Comparison of ENCODE assay signal across 17 cellular contexts in genomic region chr2:216533504-216534068, GRCh38. TPM values are rescaled to one million over a fixed set of nuclear protein-coding genes. Genes with fewer than 3 reads are reported as not detected.
DNase-seq lines count a peak whose midpoint lies in the region; ATAC-seq and TF ChIP-seq lines count a peak whose summit lies in the region.
"Had no signal": no experiment of that assay in that cellular context is flagged by ENCODE, and none has a peak within 500 bp of the region (broad histone marks: within the 10 kb centered on the region; RNA-seq: fewer than 3 reads in every experiment).

No MANE protein-coding gene starts in this region.

- intact Hi-C loops in heart right ventricle (cut with DNase I) (no loop called here), cardiac septum (cut with DNase I) (loop anchor here (2.0 kb wide), 2 partner anchors 15 to 39 kb away; no protein-coding TSS in a partner anchor)

- TF ChIP-seq CTCF in heart right ventricle (IDR thresholded peaks at IDR 0.05) (no peak), nephron progenitor cell (IDR thresholded peaks at IDR 0.05) (no peak), foreskin fibroblast (IDR thresholded peaks at IDR 0.05; ENCODE audit: low read depth, low read length) (no peak)

- H3K27me3 ChIP-seq in heart right ventricle = no peaks in the 10 kb centered on the region
- H3K27me3 ChIP-seq: dorsolateral prefrontal cortex had no signal

- H3K9me3 ChIP-seq in heart right ventricle = no peaks in the 10 kb centered on the region

- H3K4me1 Mint-ChIP-seq in nephron progenitor cell = peaks cover 89% of the 10 kb centered on the region
- H3K4me1 Mint-ChIP-seq: activated naive CD4-positive, alpha-beta T cell treated with anti-CD3 and anti-CD28 coated beads, Interleukin-2, amount 50 U/mL, for 24 hours had no signal

- H3K27ac Mint-ChIP-seq in nephron progenitor cell = peak overlapping the region; percentile 90
- H3K27ac Mint-ChIP-seq: activated CD4-positive, alpha-beta memory T cell treated with anti-CD3 and anti-CD28 coated beads for 36 hours; activated naive CD4-positive, alpha-beta T cell treated with anti-CD3 and anti-CD28 coated beads, Interleukin-2, amount 50 U/mL, for 24 hours; CD14-positive monocyte had no signal

- ATAC-seq in heart right ventricle (no peak), GM21737 (IDR thresholded peaks at IDR 0.05; ENCODE audit: unreplicated experiment) (no peak)

- H3K4me1 ChIP-seq in heart right ventricle = peaks cover 21 to 60% (median 48%) of the 10 kb centered on the region in 9 donors

- H3K4me3 Mint-ChIP-seq in nephron progenitor cell = no peak overlapping the region
- H3K4me3 Mint-ChIP-seq: activated CD4-positive, alpha-beta memory T cell treated with anti-CD3 and anti-CD28 coated beads for 36 hours; activated naive CD4-positive, alpha-beta T cell treated with anti-CD3 and anti-CD28 coated beads, Interleukin-2, amount 50 U/mL, for 24 hours; CD14-positive monocyte had no signal

- DNase-seq in heart right ventricle = no peak
- DNase-seq in cardiac septum (ENCODE audit: low spot score) = no peak
- DNase-seq in epithelial cell of prostate (ENCODE audit: low read depth, low spot score) = no peak
- no peak for DNase-seq in nephron progenitor cell
- peak; percentile 54 for DNase-seq in ureter (ENCODE audit: low spot score)
- no peak for DNase-seq in foreskin fibroblast
- DNase-seq in DMS53 (lab: John Stamatoyannopoulos, UW) = no peak
- DNase-seq: activated CD4-positive, alpha-beta memory T cell treated with anti-CD3 and anti-CD28 coated beads for 36 hours; activated T-cell treated with anti-CD3 and anti-CD28 coated beads, Interleukin-2, amount 50 U/mL, for 1 hour; DND-41; dorsolateral prefrontal cortex; NK-92 treated with Interleukin-12 subunit alpha and Interleukin-12 subunit beta, amount 100 ng/mL, for 24 hours; stimulated activated CD4-positive, alpha-beta T cell treated with anti-CD3 and anti-CD28 coated beads, Interleukin-15, amount 100 ng/mL, for 24 hours; stimulated activated naive CD4-positive, alpha-beta T cell had no signal

- no peaks in the 10 kb centered on the region for H3K36me3 ChIP-seq in heart right ventricle

- H3K27me3 Mint-ChIP-seq in nephron progenitor cell (ENCODE audit: low read depth, poor library complexity) = no peaks in the 10 kb centered on the region
- H3K27me3 Mint-ChIP-seq: activated CD4-positive, alpha-beta memory T cell treated with anti-CD3 and anti-CD28 coated beads for 36 hours had no signal

- H3K27ac ChIP-seq in heart right ventricle (peak overlapping the region in 9 of 10 donors; percentile 16 to 91 (median 85)), epithelial cell of prostate (peak overlapping the region; percentile 81)

- H3K9me3 Mint-ChIP-seq in nephron progenitor cell = no peaks in the 10 kb centered on the region
- H3K9me3 Mint-ChIP-seq: activated CD4-positive, alpha-beta memory T cell treated with anti-CD3 and anti-CD28 coated beads for 36 hours; activated naive CD4-positive, alpha-beta T cell treated with anti-CD3 and anti-CD28 coated beads, Interleukin-2, amount 50 U/mL, for 24 hours had no signal

- H3K36me3 Mint-ChIP-seq in nephron progenitor cell (ENCODE audit: low read depth) = no peaks in the 10 kb centered on the region
- H3K36me3 Mint-ChIP-seq: activated CD4-positive, alpha-beta memory T cell treated with anti-CD3 and anti-CD28 coated beads for 36 hours; activated naive CD4-positive, alpha-beta T cell treated with anti-CD3 and anti-CD28 coated beads, Interleukin-2, amount 50 U/mL, for 24 hours; CD14-positive monocyte had no signal

- H3K4me3 ChIP-seq in heart right ventricle = no peak overlapping the region
- H3K4me3 ChIP-seq in foreskin fibroblast (ENCODE audit: low read depth in 1 of 2, low read length in 2 of 2) = no peak overlapping the region
- H3K4me3 ChIP-seq: dorsolateral prefrontal cortex had no signal

- 82 to 85% methylated on average over 8 of the region's 8 CpGs for WGBS in heart right ventricle, 2 donors

RNA-seq across cellular contexts. Expression of gene RPL37A, which starts 34.9 kb away (rescaled TPM):
- 1,000 to 10,000 TPM; 1,773 to 2,212 (median 2,050) TPM for total RNA-seq in heart right ventricle
- polyA plus RNA-seq in heart right ventricle = 1,000 to 10,000 TPM; 2,109 to 6,100 TPM
- 1,531 TPM for total RNA-seq in cardiac septum
- 2,809 TPM for total RNA-seq in ureter
